ENCODE assay signal across 8 cellular contexts in the genomic region with DNA sequence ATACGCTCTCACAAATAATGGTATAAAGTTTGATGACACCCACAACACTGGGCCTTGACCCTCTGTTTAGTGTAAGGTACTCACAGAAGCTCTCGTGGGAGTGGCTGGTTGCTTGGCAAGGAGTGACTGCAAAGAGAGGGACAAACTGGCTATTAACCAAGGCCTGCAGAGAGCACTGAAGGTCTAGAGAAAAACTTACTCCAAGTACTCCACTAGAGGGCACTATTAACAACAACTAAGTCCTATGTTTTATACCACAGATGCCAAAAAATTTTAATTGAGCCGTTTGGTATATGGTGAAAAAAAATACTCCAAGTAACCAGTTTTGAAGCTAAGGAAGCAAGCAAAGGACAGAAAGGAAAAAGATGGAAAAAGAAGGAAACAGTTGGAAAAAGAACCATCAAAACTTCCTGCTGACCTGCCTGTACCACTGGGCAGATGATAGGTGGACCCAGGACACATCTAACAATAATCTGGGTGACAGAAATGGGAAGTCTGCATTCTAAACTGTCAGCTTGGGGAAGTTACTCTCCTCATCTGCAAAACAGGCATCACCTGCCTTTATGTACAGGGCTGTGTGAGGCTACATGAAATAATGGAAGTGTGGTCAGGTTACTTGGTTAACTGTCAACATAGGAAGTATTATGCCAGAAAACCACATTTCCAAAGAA. TPM values are rescaled to one million over a fixed set of nuclear protein-coding genes. Genes with fewer than 3 reads are reported as not detected.
A peak's percentile ranks its signal among the peaks of the same experiment; 100 is the strongest.
DNase-seq lines count a peak whose midpoint lies in the region; ATAC-seq and TF ChIP-seq lines count a peak whose summit lies in the region.

No MANE protein-coding gene starts in this region.

- H3K9me3 Mint-ChIP-seq in naive B cell, result no peaks in the 10 kb centered on the region

- H3K4me2 ChIP-seq in SU-DHL-6 (ENCODE audit: low read depth, low read length, poor library complexity, severe bottlenecking), result no peak overlapping the region

- H3K4me3 ChIP-seq in GM06990 (replicated peaks; ENCODE audit: low read depth, low read length) (no peak overlapping the region), SU-DHL-6 (ENCODE audit: insufficient read depth, low read length, poor library complexity, severe bottlenecking) (no peak overlapping the region)

- H3K9me3 ChIP-seq in SU-DHL-6 (ENCODE audit: insufficient read depth, low read length), result no peaks in the 10 kb centered on the region

- no peaks in the 10 kb centered on the region for H3K79me2 ChIP-seq in SU-DHL-6 (ENCODE audit: insufficient read depth, low read length)

- peaks cover 7 to 43% of the 10 kb centered on the region in 2 donors for H3K36me3 Mint-ChIP-seq in naive B cell

- no peak overlapping the region for H2AFZ ChIP-seq in SU-DHL-6 (ENCODE audit: low read depth, low read length, severe bottlenecking)

- H4K20me1 ChIP-seq in SU-DHL-6 (ENCODE audit: low read depth, low read length), result no peaks in the 10 kb centered on the region

- H3K27ac Mint-ChIP-seq in naive B cell, result peak overlapping the region in 4 of 6 donors; percentile 34 to 80 (median 54)

- H3K9ac ChIP-seq in SU-DHL-6 (ENCODE audit: low read length), result no peak overlapping the region

- H3K27me3 Mint-ChIP-seq in naive B cell, result no peaks in the 10 kb centered on the region

- H3K9me2 ChIP-seq in SU-DHL-6 (replicated peaks; ENCODE audit: insufficient read depth, low read length), result no peaks in the 10 kb centered on the region

- 0 out of 2 replicates have a peak overlapping the region, but pooled peaks have one; percentile 10 for H3K27ac ChIP-seq in 22Rv1
- H3K27ac ChIP-seq in SU-DHL-6 (ENCODE audit: low read depth, low read length), result no peak overlapping the region

- 0 out of 2 replicates have a peak, but pooled peaks cover 6% of the 10 kb centered on the region for H3F3A ChIP-seq in SU-DHL-6 (ENCODE audit: insufficient read depth)

- TF ChIP-seq CTCF in 22Rv1 (IDR thresholded peaks at IDR 0.05) (peak; percentile 81), GM06990 (IDR thresholded peaks at IDR 0.05; ENCODE audit: insufficient read depth, low read length, poor library complexity, severe bottlenecking) (peak; percentile 62), SU-DHL-6 (IDR thresholded peaks at IDR 0.05; ENCODE audit: insufficient read depth, low read length, poor library complexity, severe bottlenecking) (peak; percentile 72)

- peaks cover 4 to 6% (median 5%) of the 10 kb centered on the region in 3 donors for H3K4me1 Mint-ChIP-seq in naive B cell

- TF ChIP-seq POLR2A in erythroblast (IDR thresholded peaks at IDR 0.05; ENCODE audit: low read length), result no peak

- peak; percentile 62 for ATAC-seq in naive B cell (ENCODE audit: low read depth in 2 of 2)

- peaks cover 29% of the 10 kb centered on the region for H3K36me3 ChIP-seq in GM06990 (ENCODE audit: control insufficient read depth, insufficient read depth, low read length)
- H3K36me3 ChIP-seq in SU-DHL-6 (ENCODE audit: low read length), result peaks cover 14% of the 10 kb centered on the region; the same call in 1 of the 2 replicates

- DNase-seq in GM06990 (ENCODE audit: extremely low read depth, insufficient read length) (no peak), NAMALWA (ENCODE audit: low spot score) (peak; percentile 69), erythroblast (lab: John Stamatoyannopoulos, UW) (peak; percentile 69 to 74), naive B cell (peak; percentile 42), NCI-H1930 (lab: John Stamatoyannopoulos, UW) (no peak)
- no peak for DNase-seq in activated effector memory CD4-positive, alpha-beta T cell treated with Interleukin-2 at 50 U/mL for 16 hours

- H3K27me3 ChIP-seq in GM06990 (replicated peaks; ENCODE audit: control insufficient read depth, insufficient read depth, low read length), result no peaks in the 10 kb centered on the region
- no peaks in the 10 kb centered on the region for H3K27me3 ChIP-seq in SU-DHL-6 (ENCODE audit: low read length)

- H3K4me3 Mint-ChIP-seq in naive B cell, result no peak overlapping the region

RNA-seq across cellular contexts. Expression of a gene that starts 23.2 kb away (rescaled TPM):
- 10 to 100 TPM; 10.5 to 33.8 (median 23.4) TPM for polyA plus RNA-seq in naive B cell (ENCODE audit: low read depth in 6 of 6)

RNA-seq across cellular contexts. Expression of a gene that starts 31.7 kb away (rescaled TPM):
- under 1 TPM in 1 of 6 donors, not detected in 5; 0.20 TPM for polyA plus RNA-seq in naive B cell (ENCODE audit: low read depth in 6 of 6)

Comparison
In these comparisons a context has a peak if more than half of its experiments do, and no peak if none do; other contexts are left out.
1. DNase-seq: peak in NAMALWA (single experiment), erythroblast (2 of 2) and naive B cell (single experiment); none in GM06990 (single experiment), NCI-H1930 (0 of 2) and activated effector memory CD4-positive, alpha-beta T cell treated with Interleukin-2 at 50 U/mL for 16 hours (single experiment).
2. Peak in every context shown above with its lines, with median percentiles within 50 percentile points of each other: CTCF ChIP-seq.